ENCODE assay signal across 1 cellular context in the genomic region with DNA sequence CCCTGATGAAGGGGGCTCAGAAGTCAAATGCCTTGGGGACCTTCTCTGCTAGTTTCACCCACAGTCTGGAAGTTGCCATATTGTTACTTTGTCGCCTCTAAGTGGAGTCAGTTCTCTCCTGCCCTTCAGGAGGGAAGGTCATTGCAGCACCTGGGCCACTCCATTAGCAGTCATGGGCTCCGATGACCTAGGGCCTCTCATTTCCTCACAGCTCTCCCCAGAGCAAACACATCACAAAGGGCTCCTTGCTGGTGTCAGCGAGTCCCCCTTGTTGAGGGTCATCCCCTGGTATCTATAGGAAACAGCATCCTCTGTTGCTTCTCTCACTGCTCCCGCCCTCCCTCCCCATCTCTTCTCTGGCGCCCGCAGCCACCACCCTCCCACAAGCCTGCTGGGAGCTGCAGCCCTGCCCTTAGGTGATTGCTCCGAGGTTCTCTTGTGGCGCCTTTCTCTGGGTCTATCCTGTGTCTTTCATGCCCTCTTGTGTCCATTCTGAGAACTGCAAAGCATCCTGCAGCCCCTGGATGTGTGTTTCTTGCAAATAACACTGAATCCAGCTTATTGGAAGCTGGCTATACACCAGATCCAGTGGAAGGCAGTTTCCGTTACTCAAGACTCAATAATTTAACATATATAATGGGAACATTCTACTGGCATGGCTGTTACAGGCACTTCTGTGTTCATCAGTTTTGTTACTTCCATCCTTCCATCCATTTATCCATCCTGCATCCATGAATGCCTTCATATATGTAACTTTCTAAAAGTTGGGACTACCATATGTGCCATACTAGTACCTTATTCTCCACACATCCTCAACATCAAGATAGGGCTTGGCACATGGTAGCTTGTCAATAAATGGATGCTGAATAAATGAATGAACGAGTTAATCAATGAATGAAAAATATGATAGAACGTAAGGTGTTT.
TF ChIP-seq lines count a peak whose summit lies in the region.

No MANE protein-coding gene starts in this region.

TF ChIP-seq in HepG2, 621 proteins besides CTCF, POLR2A, EP300 and RAD21 (continued from another document and continues in another):
- TF ChIP-seq SAFB2 (CRISPR knock-in tag; IDR thresholded peaks at IDR 0.05; ENCODE audit: borderline replicate concordance, low read depth): peak; percentile 38; the same call in 1 of the 2 replicates
- TF ChIP-seq HDAC2 (CRISPR knock-in tag; IDR thresholded peaks at IDR 0.05): no peak
- TF ChIP-seq ZNF567 (CRISPR knock-in tag; IDR thresholded peaks at IDR 0.05; ENCODE audit: borderline replicate concordance): 0 out of 2 replicates have a peak, but pooled peaks have one; percentile 46
- TF ChIP-seq, protein P1, sequence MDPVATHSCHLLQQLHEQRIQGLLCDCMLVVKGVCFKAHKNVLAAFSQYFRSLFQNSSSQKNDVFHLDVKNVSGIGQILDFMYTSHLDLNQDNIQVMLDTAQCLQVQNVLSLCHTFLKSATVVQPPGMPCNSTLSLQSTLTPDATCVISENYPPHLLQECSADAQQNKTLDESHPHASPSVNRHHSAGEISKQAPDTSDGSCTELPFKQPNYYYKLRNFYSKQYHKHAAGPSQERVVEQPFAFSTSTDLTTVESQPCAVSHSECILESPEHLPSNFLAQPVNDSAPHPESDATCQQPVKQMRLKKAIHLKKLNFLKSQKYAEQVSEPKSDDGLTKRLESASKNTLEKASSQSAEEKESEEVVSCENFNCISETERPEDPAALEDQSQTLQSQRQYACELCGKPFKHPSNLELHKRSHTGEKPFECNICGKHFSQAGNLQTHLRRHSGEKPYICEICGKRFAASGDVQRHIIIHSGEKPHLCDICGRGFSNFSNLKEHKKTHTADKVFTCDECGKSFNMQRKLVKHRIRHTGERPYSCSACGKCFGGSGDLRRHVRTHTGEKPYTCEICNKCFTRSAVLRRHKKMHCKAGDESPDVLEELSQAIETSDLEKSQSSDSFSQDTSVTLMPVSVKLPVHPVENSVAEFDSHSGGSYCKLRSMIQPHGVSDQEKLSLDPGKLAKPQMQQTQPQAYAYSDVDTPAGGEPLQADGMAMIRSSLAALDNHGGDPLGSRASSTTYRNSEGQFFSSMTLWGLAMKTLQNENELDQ (CRISPR knock-in tag; IDR thresholded peaks at IDR 0.05; ENCODE audit: borderline replicate concordance): no peak
- no peak for TF ChIP-seq ZNF703 (CRISPR knock-in tag; IDR thresholded peaks at IDR 0.05; ENCODE audit: borderline replicate concordance)
- TF ChIP-seq GTF2F1 (IDR thresholded peaks at IDR 0.05; ENCODE audit: low read length): no peak
- TF ChIP-seq, protein P2, sequence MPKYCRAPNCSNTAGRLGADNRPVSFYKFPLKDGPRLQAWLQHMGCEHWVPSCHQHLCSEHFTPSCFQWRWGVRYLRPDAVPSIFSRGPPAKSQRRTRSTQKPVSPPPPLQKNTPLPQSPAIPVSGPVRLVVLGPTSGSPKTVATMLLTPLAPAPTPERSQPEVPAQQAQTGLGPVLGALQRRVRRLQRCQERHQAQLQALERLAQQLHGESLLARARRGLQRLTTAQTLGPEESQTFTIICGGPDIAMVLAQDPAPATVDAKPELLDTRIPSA (CRISPR knock-in tag; IDR thresholded peaks at IDR 0.05; ENCODE audit: borderline replicate concordance): no peak
- peak; percentile 82 for TF ChIP-seq XRCC5 (optimal IDR thresholded peaks at IDR 0.05; ENCODE audit: low read length)
- TF ChIP-seq, protein P3, sequence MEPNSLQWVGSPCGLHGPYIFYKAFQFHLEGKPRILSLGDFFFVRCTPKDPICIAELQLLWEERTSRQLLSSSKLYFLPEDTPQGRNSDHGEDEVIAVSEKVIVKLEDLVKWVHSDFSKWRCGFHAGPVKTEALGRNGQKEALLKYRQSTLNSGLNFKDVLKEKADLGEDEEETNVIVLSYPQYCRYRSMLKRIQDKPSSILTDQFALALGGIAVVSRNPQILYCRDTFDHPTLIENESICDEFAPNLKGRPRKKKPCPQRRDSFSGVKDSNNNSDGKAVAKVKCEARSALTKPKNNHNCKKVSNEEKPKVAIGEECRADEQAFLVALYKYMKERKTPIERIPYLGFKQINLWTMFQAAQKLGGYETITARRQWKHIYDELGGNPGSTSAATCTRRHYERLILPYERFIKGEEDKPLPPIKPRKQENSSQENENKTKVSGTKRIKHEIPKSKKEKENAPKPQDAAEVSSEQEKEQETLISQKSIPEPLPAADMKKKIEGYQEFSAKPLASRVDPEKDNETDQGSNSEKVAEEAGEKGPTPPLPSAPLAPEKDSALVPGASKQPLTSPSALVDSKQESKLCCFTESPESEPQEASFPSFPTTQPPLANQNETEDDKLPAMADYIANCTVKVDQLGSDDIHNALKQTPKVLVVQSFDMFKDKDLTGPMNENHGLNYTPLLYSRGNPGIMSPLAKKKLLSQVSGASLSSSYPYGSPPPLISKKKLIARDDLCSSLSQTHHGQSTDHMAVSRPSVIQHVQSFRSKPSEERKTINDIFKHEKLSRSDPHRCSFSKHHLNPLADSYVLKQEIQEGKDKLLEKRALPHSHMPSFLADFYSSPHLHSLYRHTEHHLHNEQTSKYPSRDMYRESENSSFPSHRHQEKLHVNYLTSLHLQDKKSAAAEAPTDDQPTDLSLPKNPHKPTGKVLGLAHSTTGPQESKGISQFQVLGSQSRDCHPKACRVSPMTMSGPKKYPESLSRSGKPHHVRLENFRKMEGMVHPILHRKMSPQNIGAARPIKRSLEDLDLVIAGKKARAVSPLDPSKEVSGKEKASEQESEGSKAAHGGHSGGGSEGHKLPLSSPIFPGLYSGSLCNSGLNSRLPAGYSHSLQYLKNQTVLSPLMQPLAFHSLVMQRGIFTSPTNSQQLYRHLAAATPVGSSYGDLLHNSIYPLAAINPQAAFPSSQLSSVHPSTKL (CRISPR knock-in tag; IDR thresholded peaks at IDR 0.05): peak; percentile 34; the same call in 1 of the 2 replicates
- TF ChIP-seq, protein P4, sequence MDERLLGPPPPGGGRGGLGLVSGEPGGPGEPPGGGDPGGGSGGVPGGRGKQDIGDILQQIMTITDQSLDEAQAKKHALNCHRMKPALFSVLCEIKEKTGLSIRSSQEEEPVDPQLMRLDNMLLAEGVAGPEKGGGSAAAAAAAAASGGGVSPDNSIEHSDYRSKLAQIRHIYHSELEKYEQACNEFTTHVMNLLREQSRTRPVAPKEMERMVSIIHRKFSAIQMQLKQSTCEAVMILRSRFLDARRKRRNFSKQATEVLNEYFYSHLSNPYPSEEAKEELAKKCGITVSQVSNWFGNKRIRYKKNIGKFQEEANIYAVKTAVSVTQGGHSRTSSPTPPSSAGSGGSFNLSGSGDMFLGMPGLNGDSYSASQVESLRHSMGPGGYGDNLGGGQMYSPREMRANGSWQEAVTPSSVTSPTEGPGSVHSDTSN (CRISPR knock-in tag; IDR thresholded peaks at IDR 0.05): no peak
- TF ChIP-seq, protein P5, sequence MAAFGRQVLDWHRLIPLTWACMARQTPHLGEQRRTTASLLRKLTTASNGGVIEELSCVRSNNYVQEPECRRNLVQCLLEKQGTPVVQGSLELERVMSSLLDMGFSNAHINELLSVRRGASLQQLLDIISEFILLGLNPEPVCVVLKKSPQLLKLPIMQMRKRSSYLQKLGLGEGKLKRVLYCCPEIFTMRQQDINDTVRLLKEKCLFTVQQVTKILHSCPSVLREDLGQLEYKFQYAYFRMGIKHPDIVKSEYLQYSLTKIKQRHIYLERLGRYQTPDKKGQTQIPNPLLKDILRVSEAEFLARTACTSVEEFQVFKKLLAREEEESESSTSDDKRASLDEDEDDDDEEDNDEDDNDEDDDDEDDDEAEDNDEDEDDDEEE (CRISPR knock-in tag; IDR thresholded peaks at IDR 0.05): no peak; the same call in 1 of the 2 replicates
- peak; percentile 21; the same call in 1 of the 2 replicates for TF ChIP-seq TBX2 (CRISPR knock-in tag; IDR thresholded peaks at IDR 0.05; ENCODE audit: borderline replicate concordance)
- no peak for TF ChIP-seq ETV5 (CRISPR knock-in tag; IDR thresholded peaks at IDR 0.05; ENCODE audit: borderline replicate concordance)
- TF ChIP-seq XBP1 (CRISPR knock-in tag; IDR thresholded peaks at IDR 0.05): no peak
- TF ChIP-seq, protein P6, sequence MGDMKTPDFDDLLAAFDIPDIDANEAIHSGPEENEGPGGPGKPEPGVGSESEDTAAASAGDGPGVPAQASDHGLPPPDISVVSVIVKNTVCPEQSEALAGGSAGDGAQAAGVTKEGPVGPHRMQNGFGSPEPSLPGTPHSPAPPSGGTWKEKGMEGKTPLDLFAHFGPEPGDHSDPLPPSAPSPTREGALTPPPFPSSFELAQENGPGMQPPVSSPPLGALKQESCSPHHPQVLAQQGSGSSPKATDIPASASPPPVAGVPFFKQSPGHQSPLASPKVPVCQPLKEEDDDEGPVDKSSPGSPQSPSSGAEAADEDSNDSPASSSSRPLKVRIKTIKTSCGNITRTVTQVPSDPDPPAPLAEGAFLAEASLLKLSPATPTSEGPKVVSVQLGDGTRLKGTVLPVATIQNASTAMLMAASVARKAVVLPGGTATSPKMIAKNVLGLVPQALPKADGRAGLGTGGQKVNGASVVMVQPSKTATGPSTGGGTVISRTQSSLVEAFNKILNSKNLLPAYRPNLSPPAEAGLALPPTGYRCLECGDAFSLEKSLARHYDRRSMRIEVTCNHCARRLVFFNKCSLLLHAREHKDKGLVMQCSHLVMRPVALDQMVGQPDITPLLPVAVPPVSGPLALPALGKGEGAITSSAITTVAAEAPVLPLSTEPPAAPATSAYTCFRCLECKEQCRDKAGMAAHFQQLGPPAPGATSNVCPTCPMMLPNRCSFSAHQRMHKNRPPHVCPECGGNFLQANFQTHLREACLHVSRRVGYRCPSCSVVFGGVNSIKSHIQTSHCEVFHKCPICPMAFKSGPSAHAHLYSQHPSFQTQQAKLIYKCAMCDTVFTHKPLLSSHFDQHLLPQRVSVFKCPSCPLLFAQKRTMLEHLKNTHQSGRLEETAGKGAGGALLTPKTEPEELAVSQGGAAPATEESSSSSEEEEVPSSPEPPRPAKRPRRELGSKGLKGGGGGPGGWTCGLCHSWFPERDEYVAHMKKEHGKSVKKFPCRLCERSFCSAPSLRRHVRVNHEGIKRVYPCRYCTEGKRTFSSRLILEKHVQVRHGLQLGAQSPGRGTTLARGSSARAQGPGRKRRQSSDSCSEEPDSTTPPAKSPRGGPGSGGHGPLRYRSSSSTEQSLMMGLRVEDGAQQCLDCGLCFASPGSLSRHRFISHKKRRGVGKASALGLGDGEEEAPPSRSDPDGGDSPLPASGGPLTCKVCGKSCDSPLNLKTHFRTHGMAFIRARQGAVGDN (CRISPR knock-in tag; IDR thresholded peaks at IDR 0.05): 0 out of 2 replicates have a peak, but pooled peaks have one; percentile 21
- TF ChIP-seq HOXA5 (CRISPR knock-in tag; IDR thresholded peaks at IDR 0.05): peak; percentile 72; the same call in 1 of the 2 replicates
- TF ChIP-seq NCOA1 (CRISPR knock-in tag; IDR thresholded peaks at IDR 0.05): 0 out of 2 replicates have a peak, but pooled peaks have one; percentile 20
- TF ChIP-seq NCOA5 (CRISPR knock-in tag; IDR thresholded peaks at IDR 0.05): no peak
- TF ChIP-seq HIVEP1 (CRISPR knock-in tag; IDR thresholded peaks at IDR 0.05): no peak
- no peak for TF ChIP-seq ZNF207 (IDR thresholded peaks at IDR 0.05; ENCODE audit: borderline replicate concordance)
- no peak for TF ChIP-seq GZF1 (CRISPR knock-in tag; IDR thresholded peaks at IDR 0.05)
- no peak for TF ChIP-seq ASH2L (IDR thresholded peaks at IDR 0.05; ENCODE audit: insufficient read length, low read depth, low read length)
- TF ChIP-seq, protein P7, sequence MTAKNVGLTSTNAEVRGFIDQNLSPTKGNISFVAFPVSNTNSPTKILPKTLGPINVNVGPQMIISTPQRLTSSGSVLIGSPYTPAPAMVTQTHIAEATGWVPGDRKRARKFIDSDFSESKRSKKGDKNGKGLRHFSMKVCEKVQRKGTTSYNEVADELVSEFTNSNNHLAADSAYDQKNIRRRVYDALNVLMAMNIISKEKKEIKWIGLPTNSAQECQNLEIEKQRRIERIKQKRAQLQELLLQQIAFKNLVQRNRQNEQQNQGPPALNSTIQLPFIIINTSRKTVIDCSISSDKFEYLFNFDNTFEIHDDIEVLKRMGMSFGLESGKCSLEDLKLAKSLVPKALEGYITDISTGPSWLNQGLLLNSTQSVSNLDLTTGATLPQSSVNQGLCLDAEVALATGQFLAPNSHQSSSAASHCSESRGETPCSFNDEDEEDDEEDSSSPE (CRISPR knock-in tag; IDR thresholded peaks at IDR 0.05): peak; percentile 58; the same call in 1 of the 2 replicates
- 0 out of 2 replicates have a peak, but pooled peaks have one; percentile 25 for TF ChIP-seq GATAD2A (CRISPR knock-in tag; IDR thresholded peaks at IDR 0.05)
- no peak for TF ChIP-seq ONECUT2 (CRISPR knock-in tag; IDR thresholded peaks at IDR 0.05)
- TF ChIP-seq ETV6 (CRISPR knock-in tag; conservative IDR thresholded peaks at IDR 0.05): no peak
- TF ChIP-seq, protein P8, sequence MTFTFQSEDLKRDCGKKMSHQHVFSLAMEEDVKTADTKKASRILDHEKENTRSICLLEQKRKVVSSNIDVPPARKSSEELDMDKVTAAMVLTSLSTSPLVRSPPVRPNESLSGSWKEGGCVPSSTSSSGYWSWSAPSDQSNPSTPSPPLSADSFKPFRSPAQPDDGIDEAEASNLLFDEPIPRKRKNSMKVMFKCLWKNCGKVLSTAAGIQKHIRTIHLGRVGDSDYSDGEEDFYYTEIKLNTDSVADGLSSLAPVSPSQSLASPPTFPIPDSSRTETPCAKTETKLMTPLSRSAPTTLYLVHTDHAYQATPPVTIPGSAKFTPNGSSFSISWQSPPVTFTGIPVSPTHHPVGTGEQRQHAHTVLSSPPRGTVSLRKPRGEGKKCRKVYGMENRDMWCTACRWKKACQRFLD (CRISPR knock-in tag; IDR thresholded peaks at IDR 0.05; ENCODE audit: borderline replicate concordance): no peak
- TF ChIP-seq, protein P9, sequence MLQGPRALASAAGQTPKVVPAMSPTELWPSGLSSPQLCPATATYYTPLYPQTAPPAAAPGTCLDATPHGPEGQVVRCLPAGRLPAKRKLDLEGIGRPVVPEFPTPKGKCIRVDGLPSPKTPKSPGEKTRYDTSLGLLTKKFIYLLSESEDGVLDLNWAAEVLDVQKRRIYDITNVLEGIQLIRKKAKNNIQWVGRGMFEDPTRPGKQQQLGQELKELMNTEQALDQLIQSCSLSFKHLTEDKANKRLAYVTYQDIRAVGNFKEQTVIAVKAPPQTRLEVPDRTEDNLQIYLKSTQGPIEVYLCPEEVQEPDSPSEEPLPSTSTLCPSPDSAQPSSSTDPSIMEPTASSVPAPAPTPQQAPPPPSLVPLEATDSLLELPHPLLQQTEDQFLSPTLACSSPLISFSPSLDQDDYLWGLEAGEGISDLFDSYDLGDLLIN (CRISPR knock-in tag; IDR thresholded peaks at IDR 0.05; ENCODE audit: borderline replicate concordance): no peak
- TF ChIP-seq, protein P10, sequence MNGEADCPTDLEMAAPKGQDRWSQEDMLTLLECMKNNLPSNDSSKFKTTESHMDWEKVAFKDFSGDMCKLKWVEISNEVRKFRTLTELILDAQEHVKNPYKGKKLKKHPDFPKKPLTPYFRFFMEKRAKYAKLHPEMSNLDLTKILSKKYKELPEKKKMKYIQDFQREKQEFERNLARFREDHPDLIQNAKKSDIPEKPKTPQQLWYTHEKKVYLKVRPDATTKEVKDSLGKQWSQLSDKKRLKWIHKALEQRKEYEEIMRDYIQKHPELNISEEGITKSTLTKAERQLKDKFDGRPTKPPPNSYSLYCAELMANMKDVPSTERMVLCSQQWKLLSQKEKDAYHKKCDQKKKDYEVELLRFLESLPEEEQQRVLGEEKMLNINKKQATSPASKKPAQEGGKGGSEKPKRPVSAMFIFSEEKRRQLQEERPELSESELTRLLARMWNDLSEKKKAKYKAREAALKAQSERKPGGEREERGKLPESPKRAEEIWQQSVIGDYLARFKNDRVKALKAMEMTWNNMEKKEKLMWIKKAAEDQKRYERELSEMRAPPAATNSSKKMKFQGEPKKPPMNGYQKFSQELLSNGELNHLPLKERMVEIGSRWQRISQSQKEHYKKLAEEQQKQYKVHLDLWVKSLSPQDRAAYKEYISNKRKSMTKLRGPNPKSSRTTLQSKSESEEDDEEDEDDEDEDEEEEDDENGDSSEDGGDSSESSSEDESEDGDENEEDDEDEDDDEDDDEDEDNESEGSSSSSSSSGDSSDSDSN (CRISPR knock-in tag; IDR thresholded peaks at IDR 0.05): peak; percentile 22; the same call in 1 of the 2 replicates
- TF ChIP-seq IKZF1 (IDR thresholded peaks at IDR 0.05): no peak
